14 cellular contexts compared by ENCODE assay signal in the genomic region with DNA sequence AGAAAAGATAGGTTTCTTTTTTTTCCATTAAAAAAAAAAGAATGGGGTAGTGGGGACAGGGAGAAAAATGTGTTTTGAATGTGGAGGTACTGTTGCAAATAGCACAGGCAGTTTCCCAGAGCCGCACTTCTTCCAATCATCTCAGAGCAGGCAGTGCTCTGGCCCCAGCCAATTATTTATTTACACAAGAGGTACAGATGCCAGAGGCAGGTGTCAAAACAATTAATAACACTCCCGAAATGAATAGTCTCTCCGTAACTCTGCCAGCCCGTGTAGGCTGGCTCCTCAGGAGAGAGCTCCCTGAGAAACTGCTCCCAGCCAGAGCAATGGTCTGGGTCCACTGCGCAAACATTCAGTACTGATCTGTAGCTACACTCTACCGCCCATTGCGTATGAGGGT.
DNase-seq lines count a peak whose midpoint lies in the region; ATAC-seq and TF ChIP-seq lines count a peak whose summit lies in the region.
"Had no signal": no experiment of that assay in that cellular context is flagged by ENCODE, and none has a peak within 500 bp of the region (broad histone marks: within the 10 kb centered on the region; RNA-seq: fewer than 3 reads in every experiment).

No MANE protein-coding gene starts in this region.

- DNase-seq in NCI-H82 (lab: John Stamatoyannopoulos, UW), result peak; percentile 4
- no peak for DNase-seq in NCI-H82 treated with DMSO at 0.1 percent for 48 hours (lab: John Stamatoyannopoulos, UW; ENCODE audit: unreplicated experiment)
- peak; percentile 23 for DNase-seq in LNCaP clone FGC (ENCODE audit: low read depth)
- DNase-seq in NCI-H510A treated with DMSO at 0.1 percent for 48 hours (lab: John Stamatoyannopoulos, UW), result peak; percentile 15
- DNase-seq in KBM-7, result no peak
- no peak for DNase-seq in activated effector memory CD4-positive, alpha-beta T cell treated with Interleukin-2 at 50 U/mL for 16 hours
- DNase-seq: GDM1, KG1, NCI-H187 treated with DMSO at 0.1 percent for 48 hours, NCI-H446, OCI-M1, T-helper 2 cell had no signal

- in situ Hi-C loops in KBM-7 (cut with MboI; ENCODE audit: low pct_unique_long_range_greater_than_20kb, low sequenced_read_pairs), result no loop called here

- no peak overlapping the region for H3K4me3 ChIP-seq in LNCaP clone FGC (ENCODE audit: low read depth, low read length)
- H3K4me3 ChIP-seq: GM23338 had no signal

- TF ChIP-seq CTCF in LNCaP clone FGC (IDR thresholded peaks at IDR 0.05; ENCODE audit: control insufficient read depth, extremely low read depth, insufficient read depth), result no peak

- ATAC-seq in HG02588 (IDR thresholded peaks at IDR 0.05; ENCODE audit: unreplicated experiment), result no peak
- ATAC-seq: GM23338 had no signal

Comparison
In these comparisons a context has a peak if more than half of its experiments do, and no peak if none do; other contexts are left out.
1. DNase-seq: peak in NCI-H82 (single experiment), LNCaP clone FGC (single experiment) and NCI-H510A treated with DMSO at 0.1 percent for 48 hours (single experiment); none in NCI-H82 treated with DMSO at 0.1 percent for 48 hours (single experiment), KBM-7 (single experiment) and activated effector memory CD4-positive, alpha-beta T cell treated with Interleukin-2 at 50 U/mL for 16 hours (single experiment).